Comparison of ENCODE assay signal across 21 cellular contexts in genomic region chr17:29718446-29719039, GRCh38.
DNase-seq lines count a peak whose midpoint lies in the region; ATAC-seq and TF ChIP-seq lines count a peak whose summit lies in the region.
"Had no signal": no experiment of that assay in that cellular context is flagged by ENCODE, and none has a peak within 500 bp of the region (broad histone marks: within the 10 kb centered on the region; RNA-seq: fewer than 3 reads in every experiment).

No MANE protein-coding gene starts in this region.

- CTCF ChIA-PET in WTC11 (lab: Charles Lee) = interaction anchor here (0.7 to 1.9 kb wide), 5 partner anchors 73 to 375 kb away, joined by 3 to 8 read pairs (median 3); no protein-coding TSS in a partner anchor

- H3K27me3 Mint-ChIP-seq in natural killer cell (ENCODE audit: low read depth in 2 of 2) (no peaks in the 10 kb centered on the region), WTC11 (ENCODE audit: low read depth) (no peaks in the 10 kb centered on the region), naive B cell (no peaks in the 10 kb centered on the region), progenitor cell of endocrine pancreas (no peaks in the 10 kb centered on the region)
- no peaks in the 10 kb centered on the region for H3K27me3 Mint-ChIP-seq in natural killer cell treated with Interleukin-12 subunit alpha and Interleukin-12 subunit beta and Interleukin-15 and Interleukin-18, amount 100 ng/mL, for 72 hours
- H3K27me3 Mint-ChIP-seq: activated CD8-positive, alpha-beta memory T cell treated with anti-CD3 and anti-CD28 coated beads, Interleukin-2, amount 10 ng/mL, durations not matched to agents 7 days and 5 days; stimulated activated naive CD8-positive, alpha-beta T cell treated with anti-CD3 and anti-CD28 coated beads, Interleukin-15, amount 100 ng/mL, for 72 hours had no signal

- H3K9me3 Mint-ChIP-seq in natural killer cell = no peaks in the 10 kb centered on the region
- H3K9me3 Mint-ChIP-seq in natural killer cell treated with Interleukin-12 subunit alpha and Interleukin-12 subunit beta and Interleukin-15 and Interleukin-18, amount 100 ng/mL, for 72 hours = peaks cover 3% of the 10 kb centered on the region
- no peaks in the 10 kb centered on the region for H3K9me3 Mint-ChIP-seq in WTC11
- H3K9me3 Mint-ChIP-seq in naive B cell = no peaks in the 10 kb centered on the region
- peaks cover 3% of the 10 kb centered on the region for H3K9me3 Mint-ChIP-seq in progenitor cell of endocrine pancreas (ENCODE audit: low read depth)
- H3K9me3 Mint-ChIP-seq: activated T-helper 2 cell treated with anti-CD3 and anti-CD28 coated beads, Interferon-gamma antibody, Interleukin-2, Interleukin-4, amounts not matched to agents 10 μg/mL and 5 μg/mL and 100 μg/mL, durations not matched to agents 14 hours and 24 hours and 36 hours; stimulated activated naive CD8-positive, alpha-beta T cell treated with anti-CD3 and anti-CD28 coated beads, Interleukin-15, amount 100 ng/mL, for 72 hours had no signal

- ATAC-seq in natural killer cell = no peak
- ATAC-seq in natural killer cell treated with Interleukin-12 subunit alpha and Interleukin-12 subunit beta and Interleukin-15 and Interleukin-18, amount 100 ng/mL, for 72 hours = no peak
- peak; percentile 59; the same call in 1 of the 2 replicates for ATAC-seq in WTC11
- no peak for ATAC-seq in naive B cell (ENCODE audit: low read depth in 2 of 2)
- no peak for ATAC-seq in GM19395 (IDR thresholded peaks at IDR 0.05; ENCODE audit: unreplicated experiment)
- ATAC-seq: activated CD8-positive, alpha-beta memory T cell treated with anti-CD3 and anti-CD28 coated beads, Interleukin-2, amount 10 ng/mL, durations not matched to agents 7 days and 5 days; body of pancreas; stimulated activated naive CD8-positive, alpha-beta T cell treated with anti-CD3 and anti-CD28 coated beads, Interleukin-15, amount 100 ng/mL, for 72 hours had no signal

- POLR2A ChIA-PET in WTC11 (lab: Charles Lee) = interaction anchor here (0.7 kb wide), 1 partner anchor 61 kb away, joined by 3 read pairs; no protein-coding TSS in a partner anchor

- H3K4me1 Mint-ChIP-seq in natural killer cell (peaks cover 87 to 88% of the 10 kb centered on the region in 2 donors), WTC11 (peaks cover 47% of the 10 kb centered on the region), naive B cell (peaks cover 69 to 99% (median 86%) of the 10 kb centered on the region in 3 donors), progenitor cell of endocrine pancreas (ENCODE audit: low read depth) (peaks cover 6% of the 10 kb centered on the region)
- H3K4me1 Mint-ChIP-seq in natural killer cell treated with Interleukin-12 subunit alpha and Interleukin-12 subunit beta and Interleukin-15 and Interleukin-18, amount 100 ng/mL, for 72 hours (ENCODE audit: low read depth in 2 of 2) = peaks cover 57 to 70% of the 10 kb centered on the region in 2 donors

- H3K27ac Mint-ChIP-seq in natural killer cell = peak overlapping the region; percentile 78 to 96
- peak overlapping the region in 1 of 2 donors; percentile 13 for H3K27ac Mint-ChIP-seq in natural killer cell treated with Interleukin-12 subunit alpha and Interleukin-12 subunit beta and Interleukin-15 and Interleukin-18, amount 100 ng/mL, for 72 hours
- peak overlapping the region; percentile 60; the same call in 1 of the 2 replicates for H3K27ac Mint-ChIP-seq in WTC11
- peak overlapping the region in 5 of 6 donors; percentile 82 to 98 (median 89) for H3K27ac Mint-ChIP-seq in naive B cell
- no peak overlapping the region for H3K27ac Mint-ChIP-seq in progenitor cell of endocrine pancreas
- H3K27ac Mint-ChIP-seq: activated CD8-positive, alpha-beta memory T cell treated with anti-CD3 and anti-CD28 coated beads, Interleukin-2, amount 10 ng/mL, durations not matched to agents 7 days and 5 days; activated T-helper 2 cell treated with anti-CD3 and anti-CD28 coated beads, Interferon-gamma antibody, Interleukin-2, Interleukin-4, amounts not matched to agents 10 μg/mL and 5 μg/mL and 100 μg/mL, durations not matched to agents 14 hours and 24 hours and 36 hours; stimulated activated naive CD8-positive, alpha-beta T cell treated with anti-CD3 and anti-CD28 coated beads, Interleukin-15, amount 100 ng/mL, for 72 hours had no signal

- intact Hi-C loops in natural killer cell (cut with micrococcal nuclease) = no loop called here

- H3K36me3 Mint-ChIP-seq in natural killer cell (no peaks in the 10 kb centered on the region), WTC11 (no peaks in the 10 kb centered on the region), naive B cell (peaks cover 0 to 10% of the 10 kb centered on the region in 2 donors), progenitor cell of endocrine pancreas (ENCODE audit: insufficient read depth) (no peaks in the 10 kb centered on the region)
- no peaks in the 10 kb centered on the region for H3K36me3 Mint-ChIP-seq in natural killer cell treated with Interleukin-12 subunit alpha and Interleukin-12 subunit beta and Interleukin-15 and Interleukin-18, amount 100 ng/mL, for 72 hours

- no peak for TF ChIP-seq CTCF in natural killer cell (IDR thresholded peaks at IDR 0.05)
- TF ChIP-seq CTCF in WTC11 (IDR thresholded peaks at IDR 0.05) = no peak
- no peak for TF ChIP-seq CTCF in progenitor cell of endocrine pancreas (IDR thresholded peaks at IDR 0.05; ENCODE audit: unreplicated experiment)

- H3K4me3 Mint-ChIP-seq in natural killer cell (no peak overlapping the region), WTC11 (no peak overlapping the region), naive B cell (peak overlapping the region in 5 of 8 donors; percentile 8 to 59 (median 41)), progenitor cell of endocrine pancreas (ENCODE audit: low read depth) (no peak overlapping the region)
- H3K4me3 Mint-ChIP-seq in natural killer cell treated with Interleukin-12 subunit alpha and Interleukin-12 subunit beta and Interleukin-15 and Interleukin-18, amount 100 ng/mL, for 72 hours = no peak overlapping the region
- H3K4me3 Mint-ChIP-seq: activated CD8-positive, alpha-beta memory T cell treated with anti-CD3 and anti-CD28 coated beads, Interleukin-2, amount 10 ng/mL, durations not matched to agents 7 days and 5 days; stimulated activated naive CD8-positive, alpha-beta T cell treated with anti-CD3 and anti-CD28 coated beads, Interleukin-15, amount 100 ng/mL, for 72 hours had no signal

- DNase-seq in natural killer cell (no peak), WTC11 (ENCODE audit: low spot score) (no peak), naive B cell (no peak), KG1 (lab: John Stamatoyannopoulos, UW) (no peak), progenitor cell of endocrine pancreas (ENCODE audit: low spot score, unreplicated experiment) (no peak), MV-4-11 (lab: John Stamatoyannopoulos, UW) (no peak)
- no peak for DNase-seq in natural killer cell treated with Interleukin-12 subunit alpha and Interleukin-12 subunit beta and Interleukin-15 and Interleukin-18, amount 100 ng/mL, for 72 hours (ENCODE audit: low spot score)
- DNase-seq: activated CD8-positive, alpha-beta memory T cell treated with anti-CD3 and anti-CD28 coated beads, Interleukin-2, amount 10 ng/mL, durations not matched to agents 7 days and 5 days; body of pancreas; Calu3; DND-41; effector CD4-positive, alpha-beta T cell; head of caudate nucleus; NCI-H1417; NCI-H2081; NCI-H226; NCI-H69; RPMI8226; stimulated activated naive CD8-positive, alpha-beta T cell treated with anti-CD3 and anti-CD28 coated beads, Interleukin-15, amount 100 ng/mL, for 72 hours had no signal

TF ChIP-seq in WTC11, 78 proteins besides CTCF, POLR2A, EP300 and RAD21 (continues in another document):
- TF ChIP-seq ZNF396 (CRISPR knock-in tag; IDR thresholded peaks at IDR 0.05; ENCODE audit: borderline replicate concordance) (no peak), MLX (CRISPR knock-in tag; IDR thresholded peaks at IDR 0.05) (no peak), NFYB (CRISPR knock-in tag; conservative IDR thresholded peaks at IDR 0.05; ENCODE audit: low read depth) (no peak), JUN (CRISPR knock-in tag; IDR thresholded peaks at IDR 0.05) (no peak), CBFB (CRISPR knock-in tag; IDR thresholded peaks at IDR 0.05; ENCODE audit: low read depth) (no peak), ZMAT4 (CRISPR knock-in tag; IDR thresholded peaks at IDR 0.05) (no peak), TEAD4 (CRISPR knock-in tag; IDR thresholded peaks at IDR 0.05) (no peak), ESRRA (CRISPR knock-in tag; IDR thresholded peaks at IDR 0.05; ENCODE audit: borderline replicate concordance) (no peak), PRRX2 (CRISPR knock-in tag; IDR thresholded peaks at IDR 0.05) (no peak), ZNF425 (CRISPR knock-in tag; conservative IDR thresholded peaks at IDR 0.05) (no peak), ZNF121 (CRISPR knock-in tag; IDR thresholded peaks at IDR 0.05) (no peak)

Comparison
In these comparisons a context has a peak if more than half of its experiments do, and no peak if none do; other contexts are left out.
1. H3K4me3 Mint-ChIP-seq: peak in naive B cell (5 of 8); none in natural killer cell (single experiment), natural killer cell treated with Interleukin-12 subunit alpha and Interleukin-12 subunit beta and Interleukin-15 and Interleukin-18, amount 100 ng/mL, for 72 hours (single experiment), WTC11 (single experiment) and progenitor cell of endocrine pancreas (single experiment).